1 cellular context compared by ENCODE assay signal in the genomic region with DNA sequence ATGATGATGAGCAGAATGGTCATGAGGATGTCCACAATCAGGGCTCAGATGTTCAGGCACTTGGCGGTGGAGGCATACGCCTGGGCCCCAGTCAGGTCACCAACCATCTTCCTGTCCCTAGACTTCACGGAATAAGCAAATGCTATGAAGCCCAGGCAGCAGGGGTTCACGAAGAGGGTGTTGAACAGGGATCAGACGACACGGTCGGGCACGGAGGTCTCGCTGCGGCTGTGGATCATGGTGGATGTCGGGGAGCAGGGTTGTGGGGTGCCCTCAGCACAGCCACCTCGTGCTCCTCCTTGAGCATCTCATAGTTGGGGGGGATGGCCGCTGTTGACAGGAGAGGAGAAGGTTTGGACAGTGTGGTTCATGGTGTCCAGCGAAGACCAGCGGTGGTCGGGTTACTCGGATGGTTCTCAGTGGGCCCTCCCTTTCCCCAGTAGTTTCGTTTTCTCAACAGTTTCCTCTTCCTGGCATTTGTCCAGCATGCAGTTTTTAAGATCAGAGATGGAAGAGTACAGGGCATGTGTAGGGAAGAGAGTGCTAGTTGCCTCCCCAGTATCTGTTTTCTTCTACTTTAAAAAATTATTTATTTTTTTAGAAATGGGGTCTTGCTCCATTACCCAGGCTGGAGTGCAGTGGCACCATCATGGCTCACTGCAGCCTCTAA.
TF ChIP-seq lines count a peak whose summit lies in the region.

No MANE protein-coding gene starts in this region.

TF ChIP-seq in K562, 482 proteins besides CTCF, POLR2A, EP300 and RAD21:
- TF ChIP-seq, protein P1, sequence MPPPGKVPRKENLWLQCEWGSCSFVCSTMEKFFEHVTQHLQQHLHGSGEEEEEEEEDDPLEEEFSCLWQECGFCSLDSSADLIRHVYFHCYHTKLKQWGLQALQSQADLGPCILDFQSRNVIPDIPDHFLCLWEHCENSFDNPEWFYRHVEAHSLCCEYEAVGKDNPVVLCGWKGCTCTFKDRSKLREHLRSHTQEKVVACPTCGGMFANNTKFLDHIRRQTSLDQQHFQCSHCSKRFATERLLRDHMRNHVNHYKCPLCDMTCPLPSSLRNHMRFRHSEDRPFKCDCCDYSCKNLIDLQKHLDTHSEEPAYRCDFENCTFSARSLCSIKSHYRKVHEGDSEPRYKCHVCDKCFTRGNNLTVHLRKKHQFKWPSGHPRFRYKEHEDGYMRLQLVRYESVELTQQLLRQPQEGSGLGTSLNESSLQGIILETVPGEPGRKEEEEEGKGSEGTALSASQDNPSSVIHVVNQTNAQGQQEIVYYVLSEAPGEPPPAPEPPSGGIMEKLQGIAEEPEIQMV (tag; conservative IDR thresholded peaks at IDR 0.05; ENCODE audit: low read depth), result no peak
- peak; percentile 48; the same call in 1 of the 2 replicates for TF ChIP-seq POLR2G (IDR thresholded peaks at IDR 0.05; ENCODE audit: low read depth, low read length)
- no peak for TF ChIP-seq ZNF134 (CRISPR knock-in tag; conservative IDR thresholded peaks at IDR 0.05)
- no peak for TF ChIP-seq PRPF4 (IDR thresholded peaks at IDR 0.05; ENCODE audit: insufficient read depth, low read depth, low read length, poor library complexity, severe bottlenecking)
- TF ChIP-seq SAFB2 (IDR thresholded peaks at IDR 0.05; ENCODE audit: borderline replicate concordance, low read depth, low read length, severe bottlenecking), result no peak
- TF ChIP-seq YBX1 (IDR thresholded peaks at IDR 0.05), result no peak
- peak; percentile 82 for TF ChIP-seq NFIC (IDR thresholded peaks at IDR 0.05)
- TF ChIP-seq SMARCB1 (IDR thresholded peaks at IDR 0.05; ENCODE audit: insufficient read length, low read depth), result no peak
TF ChIP-seq in K562: peak in this region for 2.
